Comparison of ENCODE assay signal across 1 cellular context in the genomic region with DNA sequence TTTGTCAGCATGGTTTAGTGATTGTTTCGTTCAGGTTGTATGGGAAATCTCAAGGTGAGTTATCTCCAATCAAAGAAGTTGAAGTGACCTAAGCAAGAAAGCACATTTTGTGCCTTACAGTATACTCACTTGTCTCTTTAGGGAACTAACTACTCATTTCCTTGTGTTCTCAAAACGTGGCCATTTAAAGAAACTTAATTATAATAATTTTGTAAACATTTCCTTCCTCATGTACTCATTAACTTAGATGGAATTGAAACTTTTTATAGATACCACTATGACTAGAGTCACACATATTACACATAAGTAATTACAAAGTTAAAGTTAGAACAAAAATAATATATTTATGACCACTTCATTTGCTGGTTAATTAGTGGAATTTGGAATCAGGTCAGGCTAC.
TF ChIP-seq lines count a peak whose summit lies in the region.

No MANE protein-coding gene starts in this region.

TF ChIP-seq in GM12878, 131 proteins besides CTCF, POLR2A, EP300 and RAD21 (continued from another document):
- TF ChIP-seq, protein P1, sequence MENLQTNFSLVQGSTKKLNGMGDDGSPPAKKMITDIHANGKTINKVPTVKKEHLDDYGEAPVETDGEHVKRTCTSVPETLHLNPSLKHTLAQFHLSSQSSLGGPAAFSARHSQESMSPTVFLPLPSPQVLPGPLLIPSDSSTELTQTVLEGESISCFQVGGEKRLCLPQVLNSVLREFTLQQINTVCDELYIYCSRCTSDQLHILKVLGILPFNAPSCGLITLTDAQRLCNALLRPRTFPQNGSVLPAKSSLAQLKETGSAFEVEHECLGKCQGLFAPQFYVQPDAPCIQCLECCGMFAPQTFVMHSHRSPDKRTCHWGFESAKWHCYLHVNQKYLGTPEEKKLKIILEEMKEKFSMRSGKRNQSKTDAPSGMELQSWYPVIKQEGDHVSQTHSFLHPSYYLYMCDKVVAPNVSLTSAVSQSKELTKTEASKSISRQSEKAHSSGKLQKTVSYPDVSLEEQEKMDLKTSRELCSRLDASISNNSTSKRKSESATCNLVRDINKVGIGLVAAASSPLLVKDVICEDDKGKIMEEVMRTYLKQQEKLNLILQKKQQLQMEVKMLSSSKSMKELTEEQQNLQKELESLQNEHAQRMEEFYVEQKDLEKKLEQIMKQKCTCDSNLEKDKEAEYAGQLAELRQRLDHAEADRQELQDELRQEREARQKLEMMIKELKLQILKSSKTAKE (IDR thresholded peaks at IDR 0.05; ENCODE audit: low read depth, poor library complexity, severe bottlenecking), result no peak
- TF ChIP-seq SP1 (IDR thresholded peaks at IDR 0.05; ENCODE audit: low read depth, low read length) (no peak), CBX5 (IDR thresholded peaks at IDR 0.05; ENCODE audit: low read depth) (no peak), FOXK2 (IDR thresholded peaks at IDR 0.05) (no peak), HDGF (IDR thresholded peaks at IDR 0.05) (no peak), POLR2AphosphoS2 (IDR thresholded peaks at IDR 0.05; ENCODE audit: low read depth, low read length) (no peak), YY1 (IDR thresholded peaks at IDR 0.05; ENCODE audit: low read depth, low read length) (no peak), YBX1 (IDR thresholded peaks at IDR 0.05) (no peak), POLR2AphosphoS5 (IDR thresholded peaks at IDR 0.05; ENCODE audit: low read length) (no peak), NFIC (IDR thresholded peaks at IDR 0.05; ENCODE audit: low read depth, low read length) (no peak), ZNF274 (IDR thresholded peaks at IDR 0.05; ENCODE audit: insufficient read depth, insufficient read length) (no peak), RFX5 (IDR thresholded peaks at IDR 0.05; ENCODE audit: low read depth, low read length) (no peak), NBN (IDR thresholded peaks at IDR 0.05) (no peak), GATAD2B (conservative IDR thresholded peaks at IDR 0.05; ENCODE audit: low read depth) (no peak)
